16 cellular contexts compared by ENCODE assay signal in the genomic region with DNA sequence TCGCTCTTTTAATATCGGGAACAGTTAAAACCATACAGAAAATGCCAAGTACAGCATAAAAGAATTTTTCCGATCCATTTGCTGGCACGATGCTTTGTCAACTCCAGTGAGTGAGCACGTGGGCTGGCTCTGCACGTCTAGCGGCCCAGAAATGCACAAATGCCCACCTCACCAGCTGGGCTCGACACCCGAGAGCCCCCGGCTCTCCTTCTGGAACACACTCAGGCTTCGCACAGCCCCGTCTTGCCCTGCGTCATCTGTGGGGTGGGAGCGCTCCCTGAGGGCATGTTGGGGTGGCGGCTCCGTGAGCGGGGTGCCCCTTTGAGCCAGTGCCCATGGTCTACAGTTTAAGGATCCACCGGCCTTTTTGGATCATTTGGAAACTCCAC. TPM values are rescaled to one million over a fixed set of nuclear protein-coding genes. Genes with fewer than 3 reads are reported as not detected.
"Had no signal": no experiment of that assay in that cellular context is flagged by ENCODE, and none has a peak within 500 bp of the region (broad histone marks: within the 10 kb centered on the region; RNA-seq: fewer than 3 reads in every experiment).

No MANE protein-coding gene starts in this region.

- H3K27me3 ChIP-seq: esophagus muscularis mucosa, ovary, testis had no signal

- H3K4me1 ChIP-seq: esophagus muscularis mucosa, testis had no signal

- H3K36me3 ChIP-seq: ovary had no signal

- H3K4me3 Mint-ChIP-seq: activated CD4-positive, alpha-beta T cell treated with anti-CD3 and anti-CD28 coated beads, Interleukin-2, amount 10 ng/mL, durations not matched to agents 7 days and 5 days; activated naive CD4-positive, alpha-beta T cell treated with anti-CD3 and anti-CD28 coated beads for 36 hours; activated T-helper 1 cell treated with anti-CD3 and anti-CD28 coated beads, Interleukin-12 subunit alpha, Interleukin-12 subunit beta, Interleukin-2, Interleukin-4 antibody, amounts not matched to agents 30 ng/mL and 10 ng/mL and 1 ng/mL, durations not matched to agents 14 hours and 24 hours and 36 hours; neural crest cell had no signal

- H3K4me3 ChIP-seq: esophagus muscularis mucosa, ovary, testis had no signal

- H3K9me3 Mint-ChIP-seq: activated CD4-positive, alpha-beta T cell treated with anti-CD3 and anti-CD28 coated beads, Interleukin-2, amount 10 ng/mL, durations not matched to agents 7 days and 5 days; activated naive CD4-positive, alpha-beta T cell treated with anti-CD3 and anti-CD28 coated beads for 36 hours; activated T-helper 1 cell treated with anti-CD3 and anti-CD28 coated beads, Interleukin-12 subunit alpha, Interleukin-12 subunit beta, Interleukin-2, Interleukin-4 antibody, amounts not matched to agents 30 ng/mL and 10 ng/mL and 1 ng/mL, durations not matched to agents 14 hours and 24 hours and 36 hours; neural crest cell had no signal

- H3K27me3 Mint-ChIP-seq: activated CD4-positive, alpha-beta T cell treated with anti-CD3 and anti-CD28 coated beads, Interleukin-2, amount 10 ng/mL, durations not matched to agents 7 days and 5 days had no signal

- H3K27ac ChIP-seq: esophagus muscularis mucosa, ovary, testis had no signal

- H3K27ac Mint-ChIP-seq: activated T-helper 1 cell treated with anti-CD3 and anti-CD28 coated beads, Interleukin-12 subunit alpha, Interleukin-12 subunit beta, Interleukin-2, Interleukin-4 antibody, amounts not matched to agents 30 ng/mL and 10 ng/mL and 1 ng/mL, durations not matched to agents 14 hours and 24 hours and 36 hours had no signal

- H3K4me1 Mint-ChIP-seq: neural crest cell had no signal

- H3K9me3 ChIP-seq: esophagus muscularis mucosa, ovary, testis had no signal

- DNase-seq: activated CD4-positive, alpha-beta T cell treated with anti-CD3 and anti-CD28 coated beads, Interleukin-2, amount 10 ng/mL, durations not matched to agents 7 days and 5 days; activated CD8-positive, alpha-beta memory T cell treated with anti-CD3 and anti-CD28 coated beads, Interleukin-2, amount 50 U/mL, for 48 hours; activated naive CD4-positive, alpha-beta T cell treated with anti-CD3 and anti-CD28 coated beads for 36 hours; hippocampal formation; kidney glomerular epithelial cell; stimulated activated naive CD8-positive, alpha-beta T cell treated with anti-CD3 and anti-CD28 coated beads, Interleukin-15, Interleukin-2, amounts not matched to agents 100 U/mL and 50 U/mL, for 24 hours; T-helper 9 cell; testis had no signal

- ATAC-seq: stimulated activated naive CD8-positive, alpha-beta T cell treated with anti-CD3 and anti-CD28 coated beads, Interleukin-15, Interleukin-2, amounts not matched to agents 100 U/mL and 50 U/mL, for 24 hours had no signal

RNA-seq across cellular contexts. Expression of a gene that starts 24.5 kb away (rescaled TPM):
- total RNA-seq: activated CD4-positive, alpha-beta T cell treated with anti-CD3 and anti-CD28 coated beads, Interleukin-2, amount 10 ng/mL, durations not matched to agents 7 days and 5 days; activated naive CD4-positive, alpha-beta T cell treated with anti-CD3 and anti-CD28 coated beads for 36 hours; activated T-helper 1 cell treated with anti-CD3 and anti-CD28 coated beads, Interleukin-12 subunit alpha, Interleukin-12 subunit beta, Interleukin-2, Interleukin-4 antibody, amounts not matched to agents 30 ng/mL and 10 ng/mL and 1 ng/mL, durations not matched to agents 14 hours and 24 hours and 36 hours; cardiac septum; esophagus muscularis mucosa; lower leg skin; neural crest cell; skeletal muscle tissue; testis; ureter had no signal
- polyA plus RNA-seq: ovary had no signal

RNA-seq across cellular contexts. Expression of a gene that starts 33.5 kb away (rescaled TPM):
- total RNA-seq: activated T-helper 1 cell treated with anti-CD3 and anti-CD28 coated beads, Interleukin-12 subunit alpha, Interleukin-12 subunit beta, Interleukin-2, Interleukin-4 antibody, amounts not matched to agents 30 ng/mL and 10 ng/mL and 1 ng/mL, durations not matched to agents 14 hours and 24 hours and 36 hours; lower leg skin; skeletal muscle tissue; ureter had no signal
